In genomic region chr4:189792819-189793618, GRCh38 we compare ENCODE assay signal across 8 cellular contexts.
DNase-seq lines count a peak whose midpoint lies in the region; ATAC-seq and TF ChIP-seq lines count a peak whose summit lies in the region.

No MANE protein-coding gene starts in this region.

- DNase-seq in C1 segment of cervical spinal cord (lab: John Stamatoyannopoulos, UW) (peak in 12 of 14 donors; percentile 6 to 64 (median 44)), NCI-H226 (peak; percentile 19), dorsolateral prefrontal cortex (peak; percentile 52 to 84 (median 70)), lower lobe of right lung (peak; percentile 61)
- DNase-seq in activated CD4-positive, alpha-beta T cell treated with anti-CD3 and anti-CD28 coated beads for 4 hours = peak; percentile 2 to 35
- peak; percentile 24 to 41 for DNase-seq in stimulated activated CD8-positive, alpha-beta memory T cell treated with anti-CD3 and anti-CD28 coated beads, Interleukin-2, amount 100 ng/mL, for 48 hours (ENCODE audit: low read depth in 2 of 2)

- H3K4me3 ChIP-seq in dorsolateral prefrontal cortex (peak overlapping the region in 39 of 59 donors; percentile 3 to 53 (median 37)), lower lobe of right lung (peak overlapping the region; percentile 9)

- H3K27me3 ChIP-seq in dorsolateral prefrontal cortex = peaks cover 0 to 14% (median 0%) of the 10 kb centered on the region in 45 donors
- no peaks in the 10 kb centered on the region for H3K27me3 ChIP-seq in lower lobe of right lung (ENCODE audit: low read depth)

- intact Hi-C loops in dorsolateral prefrontal cortex (cut with DNase I) (loop anchor here in 1 of 2 donors (10.0 kb wide), 1 partner anchor 188 kb away; no protein-coding TSS in a partner anchor), lower lobe of right lung (cut with DNase I) (no loop called here)

- ATAC-seq in GM19023 (IDR thresholded peaks at IDR 0.05; ENCODE audit: unreplicated experiment) (peak; percentile 96), HG03108 (IDR thresholded peaks at IDR 0.05; ENCODE audit: unreplicated experiment) (peak; percentile 67), lower lobe of right lung (peak; percentile 85 to 91)

- TF ChIP-seq CTCF in dorsolateral prefrontal cortex (IDR thresholded peaks at IDR 0.05 in 54 of 56, conservative IDR thresholded peaks at IDR 0.05 in 2 of 56; ENCODE audit: low read depth in 1 of 56, partially characterized antibody in 56 of 56) = peak; percentile 80 to 98 (median 94)
- peak; percentile 94 for TF ChIP-seq CTCF in lower lobe of right lung (IDR thresholded peaks at IDR 0.05)

- H3K27ac ChIP-seq in dorsolateral prefrontal cortex (no peak overlapping the region), lower lobe of right lung (no peak overlapping the region)

- peaks cover 8% of the 10 kb centered on the region for H3K4me1 ChIP-seq in lower lobe of right lung

- H3K9me3 ChIP-seq in lower lobe of right lung = no peaks in the 10 kb centered on the region

- no peaks in the 10 kb centered on the region for H3K36me3 ChIP-seq in lower lobe of right lung

Comparison
In these comparisons a context has a peak if more than half of its experiments do, and no peak if none do; other contexts are left out.
1. DNase-seq: peak in every context shown above with its lines; median percentile 70 in dorsolateral prefrontal cortex; 61 in lower lobe of right lung; 44 in C1 segment of cervical spinal cord; 32 in stimulated activated CD8-positive, alpha-beta memory T cell treated with anti-CD3 and anti-CD28 coated beads, Interleukin-2, amount 100 ng/mL, for 48 hours; 19 in NCI-H226; 18 in activated CD4-positive, alpha-beta T cell treated with anti-CD3 and anti-CD28 coated beads for 4 hours.